7 cellular contexts compared by ENCODE assay signal in the genomic region with DNA sequence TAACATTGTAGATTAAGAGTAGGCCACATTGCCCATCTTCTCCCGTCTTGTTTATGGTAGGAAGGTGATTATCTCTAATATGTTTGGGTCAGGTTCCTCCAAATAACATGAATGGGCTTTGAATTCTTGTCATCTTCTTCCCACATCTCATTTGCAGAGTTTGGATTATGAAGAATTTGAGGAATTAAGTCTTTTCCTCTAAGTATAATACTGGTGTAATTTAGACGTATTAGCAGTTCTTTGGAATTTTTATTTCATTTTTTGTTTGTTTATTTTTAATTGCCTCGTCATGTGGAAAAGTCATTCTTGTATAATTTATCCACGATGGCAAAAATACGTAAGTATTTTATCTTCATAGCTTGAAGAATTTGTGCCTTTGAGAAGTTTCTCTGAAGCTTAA.
"Had no signal": no experiment of that assay in that cellular context is flagged by ENCODE, and none has a peak within 500 bp of the region (broad histone marks: within the 10 kb centered on the region; RNA-seq: fewer than 3 reads in every experiment).

No MANE protein-coding gene starts in this region.

- DNase-seq: H9, HCEC 1CT, HFFc6 had no signal

- H3K27ac Mint-ChIP-seq: HFFc6 had no signal

- H3K27ac ChIP-seq: HL-60 had no signal

- H3K4me2 ChIP-seq: GM23338 had no signal

- ATAC-seq: GM23338, HepG2, K562 had no signal

- H3K4me3 Mint-ChIP-seq: GM23338, H9, HFFc6 had no signal

- H2AFZ ChIP-seq: GM23338 had no signal

- H3K9me3 Mint-ChIP-seq: GM23338, H9, HFFc6 had no signal

- H3K4me3 ChIP-seq: GM23338, K562 had no signal
